21 cellular contexts compared by ENCODE assay signal in the genomic region with DNA sequence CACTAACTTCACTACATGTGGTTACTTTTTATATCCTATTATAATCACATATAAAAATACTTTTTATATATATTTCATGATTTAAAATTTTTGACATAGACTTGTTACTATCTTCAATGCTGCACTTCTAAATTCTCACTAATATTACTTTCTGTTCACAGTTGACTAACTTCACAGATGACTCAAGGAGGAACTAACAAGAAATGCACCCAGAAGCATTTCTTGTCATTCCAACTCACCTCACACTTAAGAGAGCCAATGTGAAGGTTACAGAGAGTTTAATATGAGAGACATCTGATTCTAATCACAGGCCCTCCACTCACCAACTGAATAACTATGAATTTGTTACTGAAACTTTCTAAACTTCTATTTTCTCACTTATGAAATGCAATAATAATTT.
DNase-seq lines count a peak whose midpoint lies in the region; ATAC-seq and FAIRE-seq lines count a peak whose summit lies in the region.
"Had no signal": no experiment of that assay in that cellular context is flagged by ENCODE, and none has a peak within 500 bp of the region (broad histone marks: within the 10 kb centered on the region; RNA-seq: fewer than 3 reads in every experiment).

No MANE protein-coding gene starts in this region.

- no peak overlapping the region for H3K27ac Mint-ChIP-seq in stimulated activated naive B cell treated with anti-CD40 and anti-IgM and Interleukin-4, amounts not matched to agents 10 μg/mL and 1 μg/mL and 100 μg/mL, for 72 hours
- H3K27ac Mint-ChIP-seq: GM23338 had no signal

- ATAC-seq in GM18868 (IDR thresholded peaks at IDR 0.05; ENCODE audit: unreplicated experiment): peak; percentile 77
- ATAC-seq in stimulated activated naive B cell treated with anti-CD40 and anti-IgM and Interleukin-4, amounts not matched to agents 10 μg/mL and 1 μg/mL and 100 μg/mL, for 72 hours (replicated peaks): peak; percentile 39 to 48
- no peak for ATAC-seq in GM21786 (IDR thresholded peaks at IDR 0.05; ENCODE audit: unreplicated experiment)
- no peak for ATAC-seq in left lobe of liver
- ATAC-seq: GM23338 had no signal

- no peaks in the 10 kb centered on the region for H3K27me3 ChIP-seq in SJCRH30
- H3K27me3 ChIP-seq: BE2C had no signal

- no peaks in the 10 kb centered on the region for H3K36me3 Mint-ChIP-seq in stimulated activated naive B cell treated with anti-CD40 and anti-IgM and Interleukin-4, amounts not matched to agents 10 μg/mL and 1 μg/mL and 100 μg/mL, for 72 hours

- peak; percentile 25 for DNase-seq in glomerular visceral epithelial cell (ENCODE audit: extremely low spot score)
- DNase-seq in stimulated activated naive B cell treated with anti-CD40 and anti-IgM and Interleukin-4, amounts not matched to agents 10 μg/mL and 1 μg/mL and 100 μg/mL, for 72 hours: no peak
- DNase-seq in SJCRH30: no peak
- DNase-seq in left lobe of liver (ENCODE audit: low spot score): no peak
- DNase-seq: BE2C, DMS79, Karpas-422, NCI-H1417, NCI-H187, NCI-H446, NCI-H526, RPMI8226, SHP77 treated with DMSO at 0.1 percent for 48 hours, SK-N-SH had no signal

- H3K27me3 Mint-ChIP-seq in stimulated activated naive B cell treated with anti-CD40 and anti-IgM and Interleukin-4, amounts not matched to agents 10 μg/mL and 1 μg/mL and 100 μg/mL, for 72 hours: no peaks in the 10 kb centered on the region

- H3K9me3 Mint-ChIP-seq in stimulated activated naive B cell treated with anti-CD40 and anti-IgM and Interleukin-4, amounts not matched to agents 10 μg/mL and 1 μg/mL and 100 μg/mL, for 72 hours: peaks cover 0 to 2% of the 10 kb centered on the region in 2 donors

- 0 out of 2 replicates have a peak, but pooled peaks cover 3% of the 10 kb centered on the region for H3K9me3 ChIP-seq in SJCRH30 (replicated peaks)
- H3K9me3 ChIP-seq: BE2C, HAP-1, SK-N-SH had no signal

- peak; percentile 85 for FAIRE-seq in TTC549 (lab: Jason Lieb, UNC)
- FAIRE-seq: A204.1, GM12891 had no signal

- H3K4me3 Mint-ChIP-seq in stimulated activated naive B cell treated with anti-CD40 and anti-IgM and Interleukin-4, amounts not matched to agents 10 μg/mL and 1 μg/mL and 100 μg/mL, for 72 hours: no peak overlapping the region
- H3K4me3 Mint-ChIP-seq: GM23338 had no signal

- no peak overlapping the region for H3K27ac ChIP-seq in SJCRH30

- no peaks in the 10 kb centered on the region for H3K4me1 Mint-ChIP-seq in stimulated activated naive B cell treated with anti-CD40 and anti-IgM and Interleukin-4, amounts not matched to agents 10 μg/mL and 1 μg/mL and 100 μg/mL, for 72 hours
- H3K4me1 Mint-ChIP-seq: GM23338 had no signal

- H3K4me1 ChIP-seq in SJCRH30: no peaks in the 10 kb centered on the region
- H3K4me1 ChIP-seq: HAP-1 had no signal

- H3K4me3 ChIP-seq in SJCRH30: no peak overlapping the region
- H3K4me3 ChIP-seq: GM23338, HAP-1 had no signal

- no peaks in the 10 kb centered on the region for H3K36me3 ChIP-seq in SJCRH30
- H3K36me3 ChIP-seq: BE2C, HAP-1 had no signal

Comparison
In these comparisons a context has a peak if more than half of its experiments do, and no peak if none do; other contexts are left out.
1. ATAC-seq: peak in GM18868 (single experiment) and stimulated activated naive B cell treated with anti-CD40 and anti-IgM and Interleukin-4, amounts not matched to agents 10 μg/mL and 1 μg/mL and 100 μg/mL, for 72 hours (2 of 2); none in GM21786 (single experiment) and left lobe of liver (single experiment).